In the genomic region with DNA sequence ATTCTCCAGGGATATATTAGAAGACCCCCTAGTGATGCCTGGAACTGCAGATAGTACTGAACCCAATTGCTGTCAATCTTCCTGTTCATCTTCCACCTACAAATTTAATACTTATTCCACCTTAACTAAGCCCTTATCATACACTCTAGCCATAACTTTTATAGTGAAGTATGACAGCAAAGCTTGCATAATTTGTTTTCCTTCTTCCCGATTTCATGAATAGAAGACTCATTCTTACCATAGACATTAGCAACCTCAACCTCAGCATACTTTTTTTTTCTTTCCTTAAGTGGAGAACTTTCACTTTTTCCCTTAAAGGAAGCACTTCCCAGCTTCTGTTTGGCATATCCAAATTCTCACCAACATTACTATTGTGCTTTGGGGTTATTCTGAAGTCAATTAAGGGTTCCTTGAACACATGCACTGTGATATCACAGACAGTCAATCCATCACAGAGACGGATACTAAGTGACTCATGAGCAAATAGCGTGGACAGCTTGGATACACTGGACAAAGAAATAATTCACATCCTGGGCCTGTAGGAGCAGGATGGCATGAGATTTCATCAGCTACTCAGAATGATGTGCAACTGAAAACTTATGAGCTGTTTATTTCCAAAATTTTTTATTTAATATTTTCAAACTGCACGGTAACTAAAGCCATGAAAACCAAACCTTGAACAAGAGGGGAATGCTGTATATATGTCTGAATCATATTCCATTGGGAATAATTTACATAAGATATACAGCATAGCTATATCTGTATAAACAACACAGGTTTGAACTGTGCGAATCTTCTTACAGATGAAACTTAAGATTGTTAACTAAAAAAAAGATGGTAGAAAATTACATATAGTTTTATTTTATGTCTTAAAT, we compare ENCODE assay signal across 13 cellular contexts.
DNase-seq lines count a peak whose midpoint lies in the region; ATAC-seq and TF ChIP-seq lines count a peak whose summit lies in the region.
"Had no signal": no experiment of that assay in that cellular context is flagged by ENCODE, and none has a peak within 500 bp of the region (broad histone marks: within the 10 kb centered on the region; RNA-seq: fewer than 3 reads in every experiment).

No MANE protein-coding gene starts in this region.

- H3K9me3 Mint-ChIP-seq in activated T-helper 2 cell treated with anti-CD3 and anti-CD28 coated beads, Interferon-gamma antibody, Interleukin-2, Interleukin-4, amounts not matched to agents 10 μg/mL and 5 μg/mL and 100 μg/mL, durations not matched to agents 14 hours and 24 hours and 36 hours = no peaks in the 10 kb centered on the region
- H3K9me3 Mint-ChIP-seq in activated T-cell treated with anti-CD3 and anti-CD28 coated beads, Interleukin-2, amount 50 U/mL, for 24 hours = peaks cover 6% of the 10 kb centered on the region

- H3K36me3 Mint-ChIP-seq in activated T-helper 2 cell treated with anti-CD3 and anti-CD28 coated beads, Interferon-gamma antibody, Interleukin-2, Interleukin-4, amounts not matched to agents 10 μg/mL and 5 μg/mL and 100 μg/mL, durations not matched to agents 14 hours and 24 hours and 36 hours (ENCODE audit: low read depth) = no peaks in the 10 kb centered on the region
- H3K36me3 Mint-ChIP-seq in activated T-cell treated with anti-CD3 and anti-CD28 coated beads, Interleukin-2, amount 50 U/mL, for 24 hours (ENCODE audit: low read depth) = no peaks in the 10 kb centered on the region

- no peak overlapping the region for H3K4me3 ChIP-seq in AG09309 (ENCODE audit: control insufficient read depth, low read depth, low read length)
- H3K4me3 ChIP-seq: ovary, vagina had no signal

- no peak overlapping the region for H3K27ac Mint-ChIP-seq in activated T-helper 2 cell treated with anti-CD3 and anti-CD28 coated beads, Interferon-gamma antibody, Interleukin-2, Interleukin-4, amounts not matched to agents 10 μg/mL and 5 μg/mL and 100 μg/mL, durations not matched to agents 14 hours and 24 hours and 36 hours
- no peak overlapping the region for H3K27ac Mint-ChIP-seq in activated T-cell treated with anti-CD3 and anti-CD28 coated beads, Interleukin-2, amount 50 U/mL, for 24 hours

- ATAC-seq in HG03342 (IDR thresholded peaks at IDR 0.05; ENCODE audit: unreplicated experiment) = no peak

- intact Hi-C loops in activated T-helper 2 cell treated with anti-CD3 and anti-CD28 coated beads, Interferon-gamma antibody, Interleukin-2, Interleukin-4, amounts not matched to agents 10 μg/mL and 5 μg/mL and 100 μg/mL, durations not matched to agents 14 hours and 24 hours and 36 hours (cut with micrococcal nuclease) = no loop called here

- H3K27me3 Mint-ChIP-seq in activated T-helper 2 cell treated with anti-CD3 and anti-CD28 coated beads, Interferon-gamma antibody, Interleukin-2, Interleukin-4, amounts not matched to agents 10 μg/mL and 5 μg/mL and 100 μg/mL, durations not matched to agents 14 hours and 24 hours and 36 hours (ENCODE audit: low read depth) = no peaks in the 10 kb centered on the region
- H3K27me3 Mint-ChIP-seq in activated T-cell treated with anti-CD3 and anti-CD28 coated beads, Interleukin-2, amount 50 U/mL, for 24 hours = no peaks in the 10 kb centered on the region

- no peak overlapping the region for H3K4me3 Mint-ChIP-seq in activated T-helper 2 cell treated with anti-CD3 and anti-CD28 coated beads, Interferon-gamma antibody, Interleukin-2, Interleukin-4, amounts not matched to agents 10 μg/mL and 5 μg/mL and 100 μg/mL, durations not matched to agents 14 hours and 24 hours and 36 hours (ENCODE audit: low read depth)
- no peak overlapping the region for H3K4me3 Mint-ChIP-seq in activated T-cell treated with anti-CD3 and anti-CD28 coated beads, Interleukin-2, amount 50 U/mL, for 24 hours

- DNase-seq in AG09309 (ENCODE audit: low read depth) (peak; percentile 14), HT-29 (ENCODE audit: low spot score) (peak; percentile 38), amniotic epithelial cell (ENCODE audit: low read depth) (peak; percentile 93), glomerular endothelial cell (ENCODE audit: extremely low read depth, low read depth, low spot score) (peak; percentile 50), NCI-H524 treated with DMSO at 0.1 percent for 48 hours (lab: John Stamatoyannopoulos, UW) (no peak)
- no peak for DNase-seq in activated T-helper 2 cell treated with anti-CD3 and anti-CD28 coated beads, Interferon-gamma antibody, Interleukin-2, Interleukin-4, amounts not matched to agents 10 μg/mL and 5 μg/mL and 100 μg/mL, durations not matched to agents 14 hours and 24 hours and 36 hours (ENCODE audit: low spot score)
- DNase-seq in activated T-cell treated with anti-CD3 and anti-CD28 coated beads, Interleukin-2, amount 50 U/mL, for 24 hours = no peak
- DNase-seq: activated CD8-positive, alpha-beta memory T cell treated with anti-CD3 and anti-CD28 coated beads, Interleukin-2, amount 50 U/mL, for 4 hours; effector CD8-positive, alpha-beta T cell; ovary; WERI-Rb-1 had no signal

- no peaks in the 10 kb centered on the region for H3K4me1 Mint-ChIP-seq in activated T-helper 2 cell treated with anti-CD3 and anti-CD28 coated beads, Interferon-gamma antibody, Interleukin-2, Interleukin-4, amounts not matched to agents 10 μg/mL and 5 μg/mL and 100 μg/mL, durations not matched to agents 14 hours and 24 hours and 36 hours (ENCODE audit: low read depth)
- H3K4me1 Mint-ChIP-seq in activated T-cell treated with anti-CD3 and anti-CD28 coated beads, Interleukin-2, amount 50 U/mL, for 24 hours (ENCODE audit: low read depth) = no peaks in the 10 kb centered on the region

- TF ChIP-seq CTCF in AG09309 (IDR thresholded peaks at IDR 0.05; ENCODE audit: control insufficient read depth, insufficient read depth, low read depth, low read length, missing control alignments) = no peak

Comparison
In these comparisons a context has a peak if more than half of its experiments do, and no peak if none do; other contexts are left out.
1. DNase-seq: peak in AG09309 (single experiment), HT-29 (single experiment), amniotic epithelial cell (single experiment) and glomerular endothelial cell (single experiment); none in activated T-helper 2 cell treated with anti-CD3 and anti-CD28 coated beads, Interferon-gamma antibody, Interleukin-2, Interleukin-4, amounts not matched to agents 10 μg/mL and 5 μg/mL and 100 μg/mL, durations not matched to agents 14 hours and 24 hours and 36 hours (single experiment), NCI-H524 treated with DMSO at 0.1 percent for 48 hours (single experiment) and activated T-cell treated with anti-CD3 and anti-CD28 coated beads, Interleukin-2, amount 50 U/mL, for 24 hours (single experiment).